Comparison of ENCODE assay signal across 9 cellular contexts in genomic region chr4:138555584-138555983, GRCh38.
DNase-seq lines count a peak whose midpoint lies in the region; ATAC-seq and TF ChIP-seq lines count a peak whose summit lies in the region.
"Had no signal": no experiment of that assay in that cellular context is flagged by ENCODE, and none has a peak within 500 bp of the region (broad histone marks: within the 10 kb centered on the region; RNA-seq: fewer than 3 reads in every experiment).

No MANE protein-coding gene starts in this region.

- no peak overlapping the region for H3K4me3 ChIP-seq in neural progenitor cell
- no peak overlapping the region for H3K4me3 ChIP-seq in smooth muscle cell
- H3K4me3 ChIP-seq in left lung, result no peak overlapping the region
- H3K4me3 ChIP-seq: A549 had no signal

- H3K36me3 ChIP-seq in neural progenitor cell (no peaks in the 10 kb centered on the region), smooth muscle cell (ENCODE audit: low read depth) (no peaks in the 10 kb centered on the region), left lung (no peaks in the 10 kb centered on the region)

- peak overlapping the region; percentile 18 for H3K27ac Mint-ChIP-seq in neural progenitor cell

- no peaks in the 10 kb centered on the region for H3K79me2 ChIP-seq in neural progenitor cell (ENCODE audit: low read depth)
- no peaks in the 10 kb centered on the region for H3K79me2 ChIP-seq in smooth muscle cell (ENCODE audit: low read depth)

- peaks cover 4% of the 10 kb centered on the region for H3K36me3 Mint-ChIP-seq in neural progenitor cell

- 84% methylated on average over 1 of the region's 1 CpG for WGBS in smooth muscle cell (ENCODE audit: low lambda C conversion rate)

- no peaks in the 10 kb centered on the region for H4K20me1 ChIP-seq in neural progenitor cell (ENCODE audit: low read depth)
- H4K20me1 ChIP-seq in smooth muscle cell (ENCODE audit: low read depth), result no peaks in the 10 kb centered on the region

- H2AFZ ChIP-seq in neural progenitor cell (replicated peaks), result peak overlapping the region; percentile 76
- H2AFZ ChIP-seq in smooth muscle cell (ENCODE audit: low read depth), result no peak overlapping the region

- peak overlapping the region; percentile 24 for H3K4me2 ChIP-seq in neural progenitor cell
- no peak overlapping the region for H3K4me2 ChIP-seq in smooth muscle cell
- H3K4me2 ChIP-seq: A549 had no signal

- H3K4me1 ChIP-seq in neural progenitor cell, result peaks cover 15% of the 10 kb centered on the region
- H3K4me1 ChIP-seq in smooth muscle cell (ENCODE audit: low read depth), result no peaks in the 10 kb centered on the region
- no peaks in the 10 kb centered on the region for H3K4me1 ChIP-seq in left lung
- H3K4me1 ChIP-seq: A549 had no signal

- no peaks in the 10 kb centered on the region for H3K27me3 ChIP-seq in neural progenitor cell
- no peaks in the 10 kb centered on the region for H3K27me3 ChIP-seq in smooth muscle cell (ENCODE audit: low read depth)
- H3K27me3 ChIP-seq in left lung, result no peaks in the 10 kb centered on the region

- peaks cover 9% of the 10 kb centered on the region for H3K9me3 Mint-ChIP-seq in neural progenitor cell

- intact Hi-C loops in left lung (cut with DNase I), result no loop called here

- H3K9me3 ChIP-seq in neural progenitor cell (ENCODE audit: low read depth), result no peaks in the 10 kb centered on the region
- no peaks in the 10 kb centered on the region for H3K9me3 ChIP-seq in smooth muscle cell (replicated peaks; ENCODE audit: low read depth)
- peaks cover 0 to 4% of the 10 kb centered on the region in 2 donors for H3K9me3 ChIP-seq in left lung
- H3K9me3 ChIP-seq: A549 had no signal

- TF ChIP-seq CTCF in neural progenitor cell (IDR thresholded peaks at IDR 0.05) (peak; percentile 58), smooth muscle cell (IDR thresholded peaks at IDR 0.05; ENCODE audit: borderline replicate concordance, insufficient read depth, poor library complexity, severe bottlenecking) (no peak), left lung (IDR thresholded peaks at IDR 0.05) (no peak)

- peak; percentile 95 for ATAC-seq in HG03139 (IDR thresholded peaks at IDR 0.05; ENCODE audit: unreplicated experiment)
- no peak for ATAC-seq in left lung

- DNase-seq in NCI-H1092 (lab: John Stamatoyannopoulos, UW) (peak; percentile 5), NCI-H1092 treated with DMSO at 0.1 percent for 48 hours (lab: John Stamatoyannopoulos, UW) (no peak), SK-N-DZ (ENCODE audit: low spot score) (peak; percentile 2), neural progenitor cell (ENCODE audit: low spot score) (peak; percentile 72), smooth muscle cell (lab: John Stamatoyannopoulos, UW; ENCODE audit: unreplicated experiment) (no peak), NCI-H526 treated with DMSO at 0.1 percent for 48 hours (lab: John Stamatoyannopoulos, UW) (no peak), left lung (no peak)

- H3K27me3 Mint-ChIP-seq in neural progenitor cell (ENCODE audit: insufficient read depth, low read depth), result peaks cover 6% of the 10 kb centered on the region

- peaks cover 17% of the 10 kb centered on the region for H3K4me1 Mint-ChIP-seq in neural progenitor cell

- H3K27ac ChIP-seq in neural progenitor cell (no peak overlapping the region), smooth muscle cell (ENCODE audit: low read depth) (no peak overlapping the region), left lung (no peak overlapping the region)
- H3K27ac ChIP-seq: A549 had no signal

- H3K4me3 Mint-ChIP-seq in neural progenitor cell, result no peak overlapping the region

- no peak overlapping the region for H3K9ac ChIP-seq in neural progenitor cell
- no peak overlapping the region for H3K9ac ChIP-seq in smooth muscle cell (ENCODE audit: low read depth)

- peaks cover 3% of the 10 kb centered on the region for H3F3A ChIP-seq in neural progenitor cell (ENCODE audit: low read depth)
- H3F3A ChIP-seq in smooth muscle cell (ENCODE audit: low read depth), result no peaks in the 10 kb centered on the region

Comparison
In these comparisons a context has a peak if more than half of its experiments do, and no peak if none do; other contexts are left out.
1. DNase-seq: peak in NCI-H1092 (single experiment), SK-N-DZ (single experiment) and neural progenitor cell (single experiment); none in NCI-H1092 treated with DMSO at 0.1 percent for 48 hours (single experiment), smooth muscle cell (single experiment), NCI-H526 treated with DMSO at 0.1 percent for 48 hours (single experiment) and left lung (0 of 2).